Comparison of ENCODE assay signal across 8 cellular contexts in the genomic region with DNA sequence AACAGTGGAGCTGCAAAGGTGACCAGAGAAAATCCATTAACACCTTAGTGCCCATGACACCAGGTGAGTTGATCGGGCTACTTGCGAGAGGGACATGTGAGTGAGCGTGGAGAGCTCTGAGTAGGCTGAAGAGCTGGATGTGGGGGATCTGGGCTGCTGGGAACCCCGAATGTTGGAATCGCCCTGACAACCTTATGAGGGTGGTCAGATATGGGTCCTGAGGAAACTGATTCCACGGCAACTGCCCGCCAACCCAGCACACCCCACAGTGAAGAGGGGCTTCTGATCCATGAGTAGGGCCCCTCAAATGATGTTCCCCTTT. TPM values are rescaled to one million over a fixed set of nuclear protein-coding genes. Genes with fewer than 3 reads are reported as not detected.
DNase-seq lines count a peak whose midpoint lies in the region; ATAC-seq, FAIRE-seq and TF ChIP-seq lines count a peak whose summit lies in the region.

No MANE protein-coding gene starts in this region.

- TF ChIP-seq POLR2A in H54 (IDR thresholded peaks at IDR 0.05; ENCODE audit: low read depth, low read length): no peak

- no peak for ATAC-seq in CD4-positive, CD25-positive, alpha-beta regulatory T cell (ENCODE audit: low read depth in 2 of 2)
- no peak for ATAC-seq in HG03039 (IDR thresholded peaks at IDR 0.05; ENCODE audit: unreplicated experiment)

- H3K27ac Mint-ChIP-seq in CD4-positive, CD25-positive, alpha-beta regulatory T cell: peak overlapping the region in 2 of 3 donors; percentile 90
- peak overlapping the region; percentile 65 to 92 (median 78) for H3K27ac Mint-ChIP-seq in nephron

- no peaks in the 10 kb centered on the region for H3K27me3 ChIP-seq in CD4-positive, CD25-positive, alpha-beta regulatory T cell (ENCODE audit: control insufficient read depth, insufficient read depth, low read length)
- H3K27me3 ChIP-seq in MG63: no peaks in the 10 kb centered on the region
- H3K27me3 ChIP-seq in effector memory CD4-positive, alpha-beta T cell (replicated peaks; ENCODE audit: control insufficient read depth, insufficient read depth, low read length, poor library complexity, severe bottlenecking): no peaks in the 10 kb centered on the region

- H3K4me3 Mint-ChIP-seq in CD4-positive, CD25-positive, alpha-beta regulatory T cell: peak overlapping the region; percentile 64 to 93 (median 88)
- peak overlapping the region; percentile 91 to 98 (median 96) for H3K4me3 Mint-ChIP-seq in nephron

- H3K9me3 ChIP-seq in CD4-positive, CD25-positive, alpha-beta regulatory T cell (ENCODE audit: control insufficient read depth in 2 of 2, low read length in 2 of 2): no peaks in the 10 kb centered on the region
- H3K9me3 ChIP-seq in MG63: no peaks in the 10 kb centered on the region
- no peaks in the 10 kb centered on the region for H3K9me3 ChIP-seq in effector memory CD4-positive, alpha-beta T cell (ENCODE audit: control insufficient read depth, low read length)

- H3K36me3 Mint-ChIP-seq in CD4-positive, CD25-positive, alpha-beta regulatory T cell: no peaks in the 10 kb centered on the region
- no peaks in the 10 kb centered on the region for H3K36me3 Mint-ChIP-seq in nephron (ENCODE audit: low read depth)

- peaks cover 24% of the 10 kb centered on the region for H3K4me1 ChIP-seq in CD4-positive, CD25-positive, alpha-beta regulatory T cell (ENCODE audit: control insufficient read depth, insufficient read depth, low read length, poor library complexity, severe bottlenecking)
- peaks cover 14% of the 10 kb centered on the region for H3K4me1 ChIP-seq in effector memory CD4-positive, alpha-beta T cell (ENCODE audit: control insufficient read depth, insufficient read depth, low read length, poor library complexity, severe bottlenecking)

- no peak for FAIRE-seq in H54 (lab: Jason Lieb, UNC)

- peak overlapping the region; percentile 90 for H3K4me3 ChIP-seq in CD4-positive, CD25-positive, alpha-beta regulatory T cell (ENCODE audit: low read depth, low read length)
- H3K4me3 ChIP-seq in MG63: peak overlapping the region; percentile 82
- H3K4me3 ChIP-seq in effector memory CD4-positive, alpha-beta T cell (ENCODE audit: insufficient read depth, low read depth, low read length, poor library complexity, severe bottlenecking): peak overlapping the region; percentile 88

- no peaks in the 10 kb centered on the region for H3K27me3 Mint-ChIP-seq in CD4-positive, CD25-positive, alpha-beta regulatory T cell
- peaks cover 17% of the 10 kb centered on the region for H3K27me3 Mint-ChIP-seq in nephron (ENCODE audit: low read depth)

- H3K4me1 Mint-ChIP-seq in CD4-positive, CD25-positive, alpha-beta regulatory T cell: peaks cover 7 to 36% (median 30%) of the 10 kb centered on the region in 4 donors
- H3K4me1 Mint-ChIP-seq in nephron: peaks cover 4% of the 10 kb centered on the region

- no peaks in the 10 kb centered on the region for H3K36me3 ChIP-seq in CD4-positive, CD25-positive, alpha-beta regulatory T cell (ENCODE audit: control insufficient read depth, insufficient read depth, low read length)
- peaks cover 9% of the 10 kb centered on the region; the same call in 1 of the 2 replicates for H3K36me3 ChIP-seq in MG63
- no peaks in the 10 kb centered on the region for H3K36me3 ChIP-seq in effector memory CD4-positive, alpha-beta T cell (ENCODE audit: control insufficient read depth, insufficient read depth, low read length)

- H3K27ac ChIP-seq in CD4-positive, CD25-positive, alpha-beta regulatory T cell (ENCODE audit: insufficient read depth, low read length, poor library complexity, severe bottlenecking): peak overlapping the region; percentile 53
- H3K27ac ChIP-seq in effector memory CD4-positive, alpha-beta T cell (ENCODE audit: insufficient read depth, low read length, poor library complexity, severe bottlenecking): peak overlapping the region; percentile 52

- no peak for DNase-seq in CD4-positive, CD25-positive, alpha-beta regulatory T cell
- DNase-seq in MG63 (no peak), H54 (ENCODE audit: insufficient read length, low spot score) (no peak), DMS 273 (lab: John Stamatoyannopoulos, UW; ENCODE audit: unreplicated experiment) (no peak), OCI-M2 (lab: John Stamatoyannopoulos, UW; ENCODE audit: unreplicated experiment) (no peak)
- no peak for DNase-seq in effector memory CD4-positive, alpha-beta T cell

- H3K9me3 Mint-ChIP-seq in CD4-positive, CD25-positive, alpha-beta regulatory T cell: peaks cover 0 to 2% (median 0%) of the 10 kb centered on the region in 7 donors
- no peaks in the 10 kb centered on the region for H3K9me3 Mint-ChIP-seq in nephron

- TF ChIP-seq CTCF in nephron (IDR thresholded peaks at IDR 0.05; ENCODE audit: unreplicated experiment in 3 of 3): no peak

RNA-seq across cellular contexts. Expression of a gene that starts 0.7 kb away (rescaled TPM):
- 19.9 TPM for total RNA-seq in CD4-positive, CD25-positive, alpha-beta regulatory T cell
- polyA plus RNA-seq in CD4-positive, CD25-positive, alpha-beta regulatory T cell: 10 to 100 TPM in 2 of 4 donors, 1 to 10 TPM in 2; 8.4 to 12.0 (median 10.3) TPM
- total RNA-seq in MG63 (2014; rRNA removed; shearing (Covaris generic); ENCODE audit: low replicate concordance): 270 and 569 TPM in 2 replicates

Comparison
In these comparisons a context has a peak if more than half of its experiments do, and no peak if none do; other contexts are left out.
1. RNA of a gene that starts 0.7 kb away (total RNA-seq): 270 to 569 TPM in MG63; 19.9 TPM in CD4-positive, CD25-positive, alpha-beta regulatory T cell (single experiment); every median in the first group is over 10 times any median in the second.
2. Peak in every context shown above with its lines, with median percentiles within 50 percentile points of each other: H3K4me3 ChIP-seq.